In genomic region chr11:105003151-105003550, GRCh38 we compare ENCODE assay signal across 12 cellular contexts. TPM values are rescaled to one million over a fixed set of nuclear protein-coding genes. Genes with fewer than 3 reads are reported as not detected.
"Had no signal": no experiment of that assay in that cellular context is flagged by ENCODE, and none has a peak within 500 bp of the region (broad histone marks: within the 10 kb centered on the region; RNA-seq: fewer than 3 reads in every experiment).

No MANE protein-coding gene starts in this region.

- ATAC-seq: HCT116 had no signal

- H3K27ac ChIP-seq: GM23248, HL-60, KMS-11 had no signal

- H3K36me3 ChIP-seq: HAP-1 had no signal

- H3K9ac ChIP-seq: GM23248, KMS-11 had no signal

- H3K9me3 ChIP-seq: HAP-1 had no signal

- H3K4me1 ChIP-seq: HAP-1 had no signal

- DNase-seq: GM23248, GOT3, H7, HFFc6, Karpas-422, KBM-7 had no signal

- H3K4me3 ChIP-seq: GM23248, HAP-1 had no signal

- H2AFZ ChIP-seq: GM23248 had no signal

- H3K4me2 ChIP-seq: KMS-11 had no signal

RNA-seq across cellular contexts. Expression of gene CASP5, which starts 19.8 kb away (rescaled TPM):
- total RNA-seq: GM23248, H4, H7, HFFc6, HT1080 had no signal
- polyA plus RNA-seq: GM23248 had no signal

RNA-seq across cellular contexts. Expression of gene CASP1, which starts 31.8 kb away (rescaled TPM):
- total RNA-seq: H7 had no signal

RNA-seq across cellular contexts. Expression of gene CASP4, which starts 34.8 kb away (rescaled TPM):
- total RNA-seq: H7 had no signal

RNA-seq across cellular contexts. Expression of gene CARD16, which starts 42.0 kb away (rescaled TPM):
- total RNA-seq: GM23248, H7 had no signal
- polyA plus RNA-seq: GM23248 had no signal
